In genomic region chr11:116932182-116932581, GRCh38 we compare ENCODE assay signal across 11 cellular contexts.
DNase-seq lines count a peak whose midpoint lies in the region; ATAC-seq and TF ChIP-seq lines count a peak whose summit lies in the region.
"Had no signal": no experiment of that assay in that cellular context is flagged by ENCODE, and none has a peak within 500 bp of the region (broad histone marks: within the 10 kb centered on the region; RNA-seq: fewer than 3 reads in every experiment).

No MANE protein-coding gene starts in this region.

- H3K9me2 ChIP-seq in Karpas-422 (replicated peaks; ENCODE audit: insufficient read depth, low read length), result no peaks in the 10 kb centered on the region

- peak overlapping the region; percentile 86 for H3K27ac Mint-ChIP-seq in activated CD4-positive, alpha-beta memory T cell treated with anti-CD3 and anti-CD28 coated beads, Interleukin-2, amount 10 ng/mL, durations not matched to agents 7 days and 5 days

- no peak overlapping the region for H3K4me2 ChIP-seq in mesenchymal stem cell (ENCODE audit: low read length, poor library complexity, severe bottlenecking)
- H3K4me2 ChIP-seq in Karpas-422 (ENCODE audit: low read depth, low read length, poor library complexity, severe bottlenecking), result no peak overlapping the region

- no peak overlapping the region for H3K14ac ChIP-seq in mesenchymal stem cell (ENCODE audit: low read length in 2 of 2)

- H3K23ac ChIP-seq in mesenchymal stem cell (ENCODE audit: low read length in 2 of 2), result no peak overlapping the region

- H3K36me3 ChIP-seq in left ventricle myocardium inferior (peaks cover 13% of the 10 kb centered on the region), mesenchymal stem cell (ENCODE audit: control insufficient read depth in 1 of 2, insufficient read depth in 2 of 2, low read depth in 1 of 2, low read length in 2 of 2) (peaks cover 3 to 16% of the 10 kb centered on the region in 2 experiments), upper lobe of right lung (peaks cover under 1% of the 10 kb centered on the region), Karpas-422 (ENCODE audit: insufficient read depth, low read length) (no peaks in the 10 kb centered on the region)
- H3K36me3 ChIP-seq: brain microvascular endothelial cell had no signal

- H3K4ac ChIP-seq in mesenchymal stem cell (ENCODE audit: low read depth in 1 of 2, low read length in 2 of 2), result no peak overlapping the region

- H2AK5ac ChIP-seq in mesenchymal stem cell (ENCODE audit: low read length, severe bottlenecking), result no peak overlapping the region

- H3K79me2 ChIP-seq in Karpas-422 (ENCODE audit: low read length), result no peaks in the 10 kb centered on the region

- peaks cover 24% of the 10 kb centered on the region for H3K36me3 Mint-ChIP-seq in activated CD4-positive, alpha-beta memory T cell treated with anti-CD3 and anti-CD28 coated beads, Interleukin-2, amount 10 ng/mL, durations not matched to agents 7 days and 5 days (ENCODE audit: low read depth)

- H4K8ac ChIP-seq in mesenchymal stem cell (ENCODE audit: low read length), result no peak overlapping the region

- H2BK5ac ChIP-seq in mesenchymal stem cell (ENCODE audit: low read depth, low read length, poor library complexity, severe bottlenecking), result no peak overlapping the region

- H2AFZ ChIP-seq in mesenchymal stem cell (ENCODE audit: low read depth, low read length) (no peak overlapping the region), Karpas-422 (ENCODE audit: low read length) (no peak overlapping the region)

- no peak overlapping the region for H2BK15ac ChIP-seq in mesenchymal stem cell (ENCODE audit: low read depth, poor library complexity, severe bottlenecking)

- H3K27me3 Mint-ChIP-seq in activated CD4-positive, alpha-beta memory T cell treated with anti-CD3 and anti-CD28 coated beads, Interleukin-2, amount 10 ng/mL, durations not matched to agents 7 days and 5 days, result no peaks in the 10 kb centered on the region

- H3K9me3 ChIP-seq in left ventricle myocardium inferior (replicated peaks), result no peaks in the 10 kb centered on the region
- H3K9me3 ChIP-seq in mesenchymal stem cell (ENCODE audit: control insufficient read depth, low read length), result no peaks in the 10 kb centered on the region
- H3K9me3 ChIP-seq in upper lobe of right lung, result no peaks in the 10 kb centered on the region
- no peaks in the 10 kb centered on the region for H3K9me3 ChIP-seq in Karpas-422 (ENCODE audit: low read length)

- H3K4me1 Mint-ChIP-seq in activated CD4-positive, alpha-beta memory T cell treated with anti-CD3 and anti-CD28 coated beads, Interleukin-2, amount 10 ng/mL, durations not matched to agents 7 days and 5 days, result peaks cover 56% of the 10 kb centered on the region

- POLR2A ChIA-PET in activated CD4-positive, alpha-beta memory T cell treated with anti-CD3 and anti-CD28 coated beads, Interleukin-2, amount 10 ng/mL, durations not matched to agents 7 days and 5 days (lab: Charles Lee), result interaction anchor here (1.0 to 4.5 kb wide), 7 partner anchors 10 to 164 kb away, joined by 3 to 57 read pairs (median 4); partner anchors contain the start of gene SIK3

- H3K79me1 ChIP-seq in mesenchymal stem cell (replicated peaks; ENCODE audit: low read length, poor library complexity, severe bottlenecking), result peaks cover 2% of the 10 kb centered on the region

- WGBS in mesenchymal stem cell, result 98% methylated on average over 5 of the region's 7 CpGs

- peaks cover 59% of the 10 kb centered on the region for H3K4me1 ChIP-seq in left ventricle myocardium inferior
- no peaks in the 10 kb centered on the region for H3K4me1 ChIP-seq in mesenchymal stem cell (ENCODE audit: control insufficient read depth, insufficient read depth, low read depth, low read length)
- peaks cover 25% of the 10 kb centered on the region for H3K4me1 ChIP-seq in upper lobe of right lung
- peaks cover 10% of the 10 kb centered on the region for H3K4me1 ChIP-seq in Karpas-422 (ENCODE audit: low read length)

- no peak overlapping the region for H3K18ac ChIP-seq in mesenchymal stem cell (ENCODE audit: low read depth in 1 of 2, low read length in 2 of 2)

- CTCF ChIA-PET in activated CD4-positive, alpha-beta memory T cell treated with anti-CD3 and anti-CD28 coated beads, Interleukin-2, amount 10 ng/mL, durations not matched to agents 7 days and 5 days (lab: Charles Lee), result interaction anchor here (1.0 to 1.3 kb wide), 2 partner anchors 17 to 52 kb away, joined by 3 to 4 read pairs; no protein-coding TSS in a partner anchor

- DNase-seq in left ventricle myocardium inferior (no peak), Right ventricle myocardium inferior (ENCODE audit: missing footprints) (no peak), mesenchymal stem cell (no peak), upper lobe of right lung (no peak), putamen (ENCODE audit: low spot score) (no peak), Karpas-422 (no peak)
- no peak for DNase-seq in activated CD4-positive, alpha-beta memory T cell treated with anti-CD3 and anti-CD28 coated beads, Interleukin-2, amount 10 ng/mL, durations not matched to agents 7 days and 5 days
- DNase-seq: activated CD8-positive, alpha-beta memory T cell treated with anti-CD3 and anti-CD28 coated beads, Interleukin-2, amount 50 U/mL, for 4 hours; brain microvascular endothelial cell; NCI-H1092 had no signal

- H3K9ac ChIP-seq in mesenchymal stem cell (ENCODE audit: low read length) (peak overlapping the region; percentile 21), Karpas-422 (ENCODE audit: low read length) (no peak overlapping the region)

- H3K27ac ChIP-seq in left ventricle myocardium inferior (replicated peaks) (peak overlapping the region; percentile 77), mesenchymal stem cell (ENCODE audit: low read length, poor library complexity, severe bottlenecking) (no peak overlapping the region), upper lobe of right lung (peak overlapping the region; percentile 40), Karpas-422 (ENCODE audit: low read length) (no peak overlapping the region)
- H3K27ac ChIP-seq: brain microvascular endothelial cell had no signal

- H2BK12ac ChIP-seq in mesenchymal stem cell (ENCODE audit: low read length in 2 of 2), result no peak overlapping the region

- intact Hi-C loops in left ventricle myocardium inferior (cut with micrococcal nuclease) (no loop called here), Right ventricle myocardium inferior (cut with DNase I) (no loop called here), upper lobe of right lung (cut with DNase I) (no loop called here)

- TF ChIP-seq CTCF in left ventricle myocardium inferior (IDR thresholded peaks at IDR 0.05; ENCODE audit: borderline replicate concordance), result no peak
- no peak for TF ChIP-seq CTCF in upper lobe of right lung (IDR thresholded peaks at IDR 0.05)

- peak overlapping the region; percentile 72 for H3K4me3 Mint-ChIP-seq in activated CD4-positive, alpha-beta memory T cell treated with anti-CD3 and anti-CD28 coated beads, Interleukin-2, amount 10 ng/mL, durations not matched to agents 7 days and 5 days

- H3K27me3 ChIP-seq in left ventricle myocardium inferior (ENCODE audit: low read depth) (no peaks in the 10 kb centered on the region), mesenchymal stem cell (ENCODE audit: control insufficient read depth in 1 of 2, insufficient read depth in 1 of 2, low read length in 2 of 2) (no peaks in the 10 kb centered on the region), upper lobe of right lung (no peaks in the 10 kb centered on the region), Karpas-422 (ENCODE audit: low read length) (no peaks in the 10 kb centered on the region)
- H3K27me3 ChIP-seq: brain microvascular endothelial cell had no signal

- no peak overlapping the region for H2BK120ac ChIP-seq in mesenchymal stem cell (ENCODE audit: low read depth, low read length)

- no peak for ATAC-seq in Right ventricle myocardium inferior
- ATAC-seq in upper lobe of right lung, result no peak
- no peak for ATAC-seq in GM18909 (IDR thresholded peaks at IDR 0.05; ENCODE audit: poor library complexity, unreplicated experiment)

- H4K91ac ChIP-seq in mesenchymal stem cell (ENCODE audit: low read length), result no peak overlapping the region

- no peaks in the 10 kb centered on the region for H3K9me3 Mint-ChIP-seq in activated CD4-positive, alpha-beta memory T cell treated with anti-CD3 and anti-CD28 coated beads, Interleukin-2, amount 10 ng/mL, durations not matched to agents 7 days and 5 days

- H4K20me1 ChIP-seq in Karpas-422 (ENCODE audit: insufficient read depth, low read depth, low read length), result no peaks in the 10 kb centered on the region

- H3K4me3 ChIP-seq in left ventricle myocardium inferior (peak overlapping the region; percentile 9), mesenchymal stem cell (ENCODE audit: insufficient read depth in 1 of 2, low read depth in 1 of 2, low read length in 2 of 2) (no peak overlapping the region), upper lobe of right lung (no peak overlapping the region), Karpas-422 (ENCODE audit: low read length) (no peak overlapping the region)

Comparison
In these comparisons a context has a peak if more than half of its experiments do, and no peak if none do; other contexts are left out.
1. H3K27ac ChIP-seq: peak in left ventricle myocardium inferior (single experiment) and upper lobe of right lung (single experiment); none in mesenchymal stem cell (single experiment) and Karpas-422 (single experiment).